ENCODE assay signal across 7 cellular contexts in genomic region chr1:119549719-119550141, GRCh38. TPM values are rescaled to one million over a fixed set of nuclear protein-coding genes. Genes with fewer than 3 reads are reported as not detected.
DNase-seq lines count a peak whose midpoint lies in the region; TF ChIP-seq lines count a peak whose summit lies in the region.

No MANE protein-coding gene starts in this region.

- H4K20me1 ChIP-seq in osteoblast (ENCODE audit: insufficient read depth, low read length) = no peaks in the 10 kb centered on the region

- H3K9me3 ChIP-seq in HAP-1 (no peaks in the 10 kb centered on the region), osteoblast (ENCODE audit: low read depth, low read length) (no peaks in the 10 kb centered on the region)

- TF ChIP-seq CTCF in GM06990 (IDR thresholded peaks at IDR 0.05; ENCODE audit: insufficient read depth, low read length, poor library complexity, severe bottlenecking) (peak; percentile 78), fibroblast of villous mesenchyme (IDR thresholded peaks at IDR 0.05; ENCODE audit: insufficient read depth, low read depth, low read length) (peak; percentile 79), osteoblast (IDR thresholded peaks at IDR 0.05; ENCODE audit: extremely low read depth, low read depth, low read length) (peak; percentile 66)

- DNase-seq in GM06990 (ENCODE audit: extremely low read depth, insufficient read length) (no peak), HAP-1 (ENCODE audit: low spot score in 2 of 2) (peak; percentile 40 to 76), NCI-H1417 treated with DMSO at 0.1 percent for 48 hours (lab: John Stamatoyannopoulos, UW) (peak; percentile 28), SW480 (ENCODE audit: low spot score) (peak; percentile 53), fibroblast of villous mesenchyme (ENCODE audit: low read depth) (peak; percentile 79), osteoblast (ENCODE audit: insufficient read length, low spot score, missing footprints) (no peak), OCI-M2 (lab: John Stamatoyannopoulos, UW; ENCODE audit: unreplicated experiment) (no peak)

- H3K27me3 ChIP-seq in GM06990 (replicated peaks; ENCODE audit: control insufficient read depth, insufficient read depth, low read length) (peaks cover 2% of the 10 kb centered on the region), HAP-1 (ENCODE audit: low read depth) (no peaks in the 10 kb centered on the region), osteoblast (ENCODE audit: insufficient read depth, low read length) (peaks cover 11% of the 10 kb centered on the region)

- H3K79me2 ChIP-seq in osteoblast (ENCODE audit: insufficient read depth, low read length) = no peaks in the 10 kb centered on the region

- H3K4me3 ChIP-seq in GM06990 (replicated peaks; ENCODE audit: low read depth, low read length) (no peak overlapping the region), HAP-1 (no peak overlapping the region), fibroblast of villous mesenchyme (ENCODE audit: low read depth, low read length) (no peak overlapping the region), osteoblast (ENCODE audit: insufficient read depth, low read length) (no peak overlapping the region)

- in situ Hi-C loops in HAP-1 (cut with MboI; ENCODE audit: low sequenced_read_pairs) = loop anchor here (25.0 kb wide), 2 partner anchors 113 to 237 kb away; no protein-coding TSS in a partner anchor

- H2AFZ ChIP-seq in osteoblast (ENCODE audit: low read length) = no peak overlapping the region

- H3K4me1 ChIP-seq in HAP-1 = no peaks in the 10 kb centered on the region
- peaks cover 10% of the 10 kb centered on the region for H3K4me1 ChIP-seq in osteoblast (ENCODE audit: insufficient read depth, low read length)

- H3K4me2 ChIP-seq in osteoblast (ENCODE audit: insufficient read depth, low read length) = no peak overlapping the region

- H3K27ac ChIP-seq in osteoblast (ENCODE audit: low read depth, low read length) = no peak overlapping the region

- H3K36me3 ChIP-seq in GM06990 (ENCODE audit: control insufficient read depth, insufficient read depth, low read length) (no peaks in the 10 kb centered on the region), HAP-1 (replicated peaks) (no peaks in the 10 kb centered on the region), osteoblast (ENCODE audit: insufficient read depth, low read length) (no peaks in the 10 kb centered on the region)

RNA-seq across cellular contexts. Expression of gene HSD3B1, which starts 42.7 kb away (rescaled TPM):
- total RNA-seq in fibroblast of villous mesenchyme = 2.6 TPM in 1 of 2 replicates, not detected in the other
- not detected in 2 replicates for total RNA-seq in osteoblast

Comparison
In these comparisons a context has a peak if more than half of its experiments do, and no peak if none do; other contexts are left out.
1. DNase-seq: peak in HAP-1 (2 of 2), NCI-H1417 treated with DMSO at 0.1 percent for 48 hours (single experiment), SW480 (single experiment) and fibroblast of villous mesenchyme (single experiment); none in GM06990 (single experiment), osteoblast (single experiment) and OCI-M2 (single experiment).
2. Peak in every context shown above with its lines, with median percentiles within 50 percentile points of each other: CTCF ChIP-seq.